In the genomic region with DNA sequence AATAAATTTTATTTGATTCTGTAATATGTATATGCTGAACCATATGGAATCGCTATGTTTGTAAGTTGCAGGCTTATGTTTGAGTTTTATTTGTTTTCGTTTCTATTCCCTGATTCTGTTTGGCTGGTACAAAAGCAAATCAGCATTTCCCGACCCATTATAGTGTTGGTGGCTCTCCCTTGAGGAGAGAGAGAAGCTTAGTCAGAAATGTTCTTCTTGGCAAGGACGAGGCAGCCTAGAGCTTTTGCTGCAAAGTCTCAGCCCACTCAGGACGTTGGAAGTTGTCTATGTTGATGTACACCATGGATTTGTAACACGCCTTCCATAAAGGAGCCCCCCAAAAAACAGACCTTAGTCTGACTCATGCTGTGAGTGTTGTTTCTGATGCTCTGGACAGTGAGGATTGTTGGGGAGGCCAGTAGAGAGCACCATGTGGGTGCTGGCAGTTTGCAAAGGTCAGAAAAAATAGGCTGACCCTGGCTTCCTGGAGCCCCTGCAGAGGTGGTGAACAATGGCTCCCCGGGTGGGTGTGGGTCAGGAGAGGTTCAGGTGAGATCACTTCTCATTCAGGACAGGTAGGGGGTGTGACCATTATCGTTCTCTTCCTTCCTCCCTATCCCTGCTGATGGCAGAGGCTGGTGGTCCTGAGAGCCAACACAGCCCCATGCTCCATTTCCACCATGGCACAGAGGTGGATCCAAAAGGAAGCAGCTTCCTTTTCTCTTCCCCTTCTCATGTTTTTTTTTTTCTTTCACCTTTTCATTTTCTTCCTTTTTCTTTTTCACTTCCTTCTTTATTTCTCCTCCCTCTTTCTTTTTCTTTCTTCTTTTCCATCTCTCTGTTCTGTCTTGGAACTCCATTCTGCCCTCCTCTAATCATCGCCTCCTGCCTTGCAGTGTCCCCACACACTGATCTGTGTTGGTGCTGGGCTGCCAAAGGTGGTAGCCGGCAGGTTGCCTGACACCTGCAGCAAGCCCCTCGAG, we compare ENCODE assay signal across 2 cellular contexts.
TF ChIP-seq lines count a peak whose summit lies in the region.

No MANE protein-coding gene starts in this region.

TF ChIP-seq in WTC11, 78 proteins besides CTCF, POLR2A, EP300 and RAD21 (continued from another document):
- TF ChIP-seq, protein P1, sequence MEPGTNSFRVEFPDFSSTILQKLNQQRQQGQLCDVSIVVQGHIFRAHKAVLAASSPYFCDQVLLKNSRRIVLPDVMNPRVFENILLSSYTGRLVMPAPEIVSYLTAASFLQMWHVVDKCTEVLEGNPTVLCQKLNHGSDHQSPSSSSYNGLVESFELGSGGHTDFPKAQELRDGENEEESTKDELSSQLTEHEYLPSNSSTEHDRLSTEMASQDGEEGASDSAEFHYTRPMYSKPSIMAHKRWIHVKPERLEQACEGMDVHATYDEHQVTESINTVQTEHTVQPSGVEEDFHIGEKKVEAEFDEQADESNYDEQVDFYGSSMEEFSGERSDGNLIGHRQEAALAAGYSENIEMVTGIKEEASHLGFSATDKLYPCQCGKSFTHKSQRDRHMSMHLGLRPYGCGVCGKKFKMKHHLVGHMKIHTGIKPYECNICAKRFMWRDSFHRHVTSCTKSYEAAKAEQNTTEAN (CRISPR knock-in tag; IDR thresholded peaks at IDR 0.05) = no peak
TF ChIP-seq in WTC11: peak in this region for 1.

TF ChIP-seq in H1, 55 proteins besides CTCF, POLR2A, EP300 and RAD21 (continued from another document):
- TF ChIP-seq, protein P2, sequence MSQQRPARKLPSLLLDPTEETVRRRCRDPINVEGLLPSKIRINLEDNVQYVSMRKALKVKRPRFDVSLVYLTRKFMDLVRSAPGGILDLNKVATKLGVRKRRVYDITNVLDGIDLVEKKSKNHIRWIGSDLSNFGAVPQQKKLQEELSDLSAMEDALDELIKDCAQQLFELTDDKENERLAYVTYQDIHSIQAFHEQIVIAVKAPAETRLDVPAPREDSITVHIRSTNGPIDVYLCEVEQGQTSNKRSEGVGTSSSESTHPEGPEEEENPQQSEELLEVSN (IDR thresholded peaks at IDR 0.05) = no peak
- TF ChIP-seq JUND (IDR thresholded peaks at IDR 0.05; ENCODE audit: low read length) (no peak), BRCA1 (IDR thresholded peaks at IDR 0.05; ENCODE audit: low read depth, low read length) (no peak), SP2 (IDR thresholded peaks at IDR 0.05; ENCODE audit: low read length) (no peak), POU5F1 (IDR thresholded peaks at IDR 0.05; ENCODE audit: low read depth, low read length) (no peak), GTF2F1 (IDR thresholded peaks at IDR 0.05; ENCODE audit: borderline replicate concordance, low read depth, low read length) (no peak), HDAC2 (IDR thresholded peaks at IDR 0.05; ENCODE audit: borderline replicate concordance in 1 of 2, low read depth in 2 of 2, low read length in 2 of 2) (no peak)
